11 cellular contexts compared by ENCODE assay signal in the genomic region with DNA sequence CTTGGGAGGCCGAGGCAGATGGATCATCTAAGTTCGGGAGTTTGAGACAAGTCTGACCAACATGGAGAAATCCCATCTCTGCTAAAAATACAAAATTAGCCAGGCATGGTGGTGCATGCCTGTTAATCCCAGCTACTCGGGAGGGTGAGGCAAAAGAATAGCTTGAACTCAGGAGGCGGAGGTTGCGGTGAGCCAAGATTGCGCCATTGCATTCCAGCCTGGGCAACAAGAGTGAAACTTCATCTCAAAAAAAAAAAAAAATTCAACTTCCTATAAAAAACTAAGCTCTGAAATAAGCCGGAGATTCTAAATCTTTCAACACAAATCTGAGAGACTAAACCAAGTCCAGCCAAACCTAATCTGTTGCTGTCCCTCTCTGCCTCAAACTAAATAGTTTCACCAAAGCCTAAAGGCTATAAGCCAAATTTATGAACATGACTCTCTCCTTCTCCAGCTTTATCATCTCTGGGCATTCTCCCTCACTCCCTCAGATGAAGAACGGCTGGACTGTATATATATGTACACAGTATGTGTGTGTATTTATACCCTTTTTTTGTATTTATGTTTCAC. TPM values are rescaled to one million over a fixed set of nuclear protein-coding genes. Genes with fewer than 3 reads are reported as not detected.
DNase-seq lines count a peak whose midpoint lies in the region; ATAC-seq, FAIRE-seq and TF ChIP-seq lines count a peak whose summit lies in the region.
"Had no signal": no experiment of that assay in that cellular context is flagged by ENCODE, and none has a peak within 500 bp of the region (broad histone marks: within the 10 kb centered on the region; RNA-seq: fewer than 3 reads in every experiment).

No MANE protein-coding gene starts in this region.

- H3K4me3 Mint-ChIP-seq in activated naive CD8-positive, alpha-beta T cell: peak overlapping the region; percentile 20
- no peak overlapping the region for H3K4me3 Mint-ChIP-seq in activated naive CD8-positive, alpha-beta T cell treated with anti-CD3 and anti-CD28 coated beads, Interleukin-2, amount 50 U/mL, for 24 hours
- H3K4me3 Mint-ChIP-seq: stimulated activated memory B cell treated with anti-CD40 and anti-IgM and Interleukin-4, amounts not matched to agents 10 μg/mL and 1 μg/mL and 100 μg/mL, for 72 hours had no signal

- peaks cover 12% of the 10 kb centered on the region for H3K36me3 Mint-ChIP-seq in activated naive CD8-positive, alpha-beta T cell
- peaks cover 40% of the 10 kb centered on the region for H3K36me3 Mint-ChIP-seq in activated naive CD8-positive, alpha-beta T cell treated with anti-CD3 and anti-CD28 coated beads, Interleukin-2, amount 50 U/mL, for 24 hours (ENCODE audit: low read depth)

- WGBS in spleen, 5 donors: 64 to 85% (median 76%) methylated on average over 8 of the region's 8 CpGs

- peaks cover 21 to 85% (median 59%) of the 10 kb centered on the region in 6 donors for H3K4me1 ChIP-seq in spleen
- peaks cover 4 to 9% of the 10 kb centered on the region in 2 donors for H3K4me1 ChIP-seq in kidney (ENCODE audit: control insufficient read depth in 1 of 2, insufficient read depth in 1 of 2, low read depth in 1 of 2, low read length in 2 of 2)

- ATAC-seq in activated naive CD8-positive, alpha-beta T cell treated with anti-CD3 and anti-CD28 coated beads, Interleukin-2, amount 50 U/mL, for 24 hours: no peak
- ATAC-seq: stimulated activated memory B cell treated with anti-CD40 and anti-IgM and Interleukin-4, amounts not matched to agents 10 μg/mL and 1 μg/mL and 100 μg/mL, for 72 hours had no signal

- H3K9me3 ChIP-seq in spleen: no peaks in the 10 kb centered on the region
- no peaks in the 10 kb centered on the region for H3K9me3 ChIP-seq in kidney (ENCODE audit: control insufficient read depth in 1 of 2, low read length in 2 of 2)

- intact Hi-C loops in spleen (cut with DNase I; ENCODE audit: low total_unique reads) (no loop called here), kidney (cut with DNase I) (no loop called here)

- H3K27ac ChIP-seq in spleen (peak overlapping the region in 6 of 8 donors; percentile 4 to 72 (median 48)), kidney (ENCODE audit: low read depth in 2 of 2, low read length in 2 of 2) (no peak overlapping the region)

- H3K36me3 ChIP-seq in spleen (peaks cover 0 to 18% (median under 1%) of the 10 kb centered on the region in 6 donors), kidney (ENCODE audit: control insufficient read depth in 1 of 2, insufficient read depth in 2 of 2, low read length in 2 of 2) (peaks cover 0 to under 1% of the 10 kb centered on the region in 2 donors)

- no peak for TF ChIP-seq CTCF in choroid plexus epithelial cell (conservative IDR thresholded peaks at IDR 0.05; ENCODE audit: low read depth, low read length)
- TF ChIP-seq CTCF in spleen (IDR thresholded peaks at IDR 0.05 in 8 of 11, conservative IDR thresholded peaks at IDR 0.05 in 3 of 11): no peak
- no peak for TF ChIP-seq CTCF in kidney (IDR thresholded peaks at IDR 0.05; ENCODE audit: borderline replicate concordance, extremely low read depth, insufficient read depth)

- H3K27me3 ChIP-seq in spleen (replicated peaks in 1 of 7): no peaks in the 10 kb centered on the region

- peaks cover 58% of the 10 kb centered on the region for H3K4me1 Mint-ChIP-seq in activated naive CD8-positive, alpha-beta T cell (ENCODE audit: low read depth)
- peaks cover 67% of the 10 kb centered on the region for H3K4me1 Mint-ChIP-seq in activated naive CD8-positive, alpha-beta T cell treated with anti-CD3 and anti-CD28 coated beads, Interleukin-2, amount 50 U/mL, for 24 hours

- peak overlapping the region; percentile 64 for H3K27ac Mint-ChIP-seq in activated naive CD8-positive, alpha-beta T cell
- H3K27ac Mint-ChIP-seq in activated naive CD8-positive, alpha-beta T cell treated with anti-CD3 and anti-CD28 coated beads, Interleukin-2, amount 50 U/mL, for 24 hours: no peak overlapping the region
- H3K27ac Mint-ChIP-seq: stimulated activated memory B cell treated with anti-CD40 and anti-IgM and Interleukin-4, amounts not matched to agents 10 μg/mL and 1 μg/mL and 100 μg/mL, for 72 hours had no signal

- H3K9me3 Mint-ChIP-seq in activated naive CD8-positive, alpha-beta T cell (ENCODE audit: low read depth): no peaks in the 10 kb centered on the region
- no peaks in the 10 kb centered on the region for H3K9me3 Mint-ChIP-seq in activated naive CD8-positive, alpha-beta T cell treated with anti-CD3 and anti-CD28 coated beads, Interleukin-2, amount 50 U/mL, for 24 hours
- H3K9me3 Mint-ChIP-seq: stimulated activated memory B cell treated with anti-CD40 and anti-IgM and Interleukin-4, amounts not matched to agents 10 μg/mL and 1 μg/mL and 100 μg/mL, for 72 hours had no signal

- DNase-seq in activated naive CD8-positive, alpha-beta T cell treated with anti-CD3 and anti-CD28 coated beads, Interleukin-2, amount 50 U/mL, for 24 hours: no peak
- DNase-seq in MV-4-11 (lab: John Stamatoyannopoulos, UW) (peak; percentile 93), choroid plexus epithelial cell (ENCODE audit: low read depth) (peak; percentile 35), spleen (no peak), hypothalamus (lab: John Stamatoyannopoulos, UW) (no peak), kidney (no peak), retina (no peak)
- DNase-seq: mesenchymal stem cell, nucleus accumbens had no signal

- no peaks in the 10 kb centered on the region for H3K27me3 Mint-ChIP-seq in activated naive CD8-positive, alpha-beta T cell
- H3K27me3 Mint-ChIP-seq in activated naive CD8-positive, alpha-beta T cell treated with anti-CD3 and anti-CD28 coated beads, Interleukin-2, amount 50 U/mL, for 24 hours: no peaks in the 10 kb centered on the region
- H3K27me3 Mint-ChIP-seq: stimulated activated memory B cell treated with anti-CD40 and anti-IgM and Interleukin-4, amounts not matched to agents 10 μg/mL and 1 μg/mL and 100 μg/mL, for 72 hours had no signal

- H3K9ac ChIP-seq in kidney (ENCODE audit: low read length in 2 of 2): no peak overlapping the region

- no peak for TF ChIP-seq POLR2A in spleen (IDR thresholded peaks at IDR 0.05)

- H3K4me3 ChIP-seq in choroid plexus epithelial cell (ENCODE audit: low read depth, low read length) (no peak overlapping the region), spleen (no peak overlapping the region), kidney (ENCODE audit: low read length in 2 of 2) (no peak overlapping the region)

- FAIRE-seq in kidney (lab: Jason Lieb, UNC): no peak

RNA-seq across cellular contexts. Expression of gene CLNS1A, which starts 3.7 kb away (rescaled TPM):
- total RNA-seq in spleen: 10 to 100 TPM; 66.2 to 94.4 (median 81.3) TPM
- polyA plus RNA-seq in spleen: 100 to 1,000 TPM in 2 of 3 donors, 10 to 100 TPM in 1; 74.0 to 111 (median 107) TPM
- 79.3 TPM for total RNA-seq in kidney
- polyA plus RNA-seq in kidney (ENCODE audit: insufficient read depth, low read depth, low replicate concordance): 74.4 TPM

RNA-seq across cellular contexts. Expression of gene AQP11, which starts 44.2 kb away (rescaled TPM):
- total RNA-seq in spleen (under 1 TPM; 0.21 to 0.74 (median 0.33) TPM), kidney (1.4 TPM)
- polyA plus RNA-seq in spleen (under 1 TPM; 0.11 to 0.19 (median 0.17) TPM), kidney (ENCODE audit: insufficient read depth, low read depth, low replicate concordance) (3.8 TPM)

Comparison
In these comparisons a context has a peak if more than half of its experiments do, and no peak if none do; other contexts are left out.
1. DNase-seq: peak in MV-4-11 (single experiment) and choroid plexus epithelial cell (single experiment); none in activated naive CD8-positive, alpha-beta T cell treated with anti-CD3 and anti-CD28 coated beads, Interleukin-2, amount 50 U/mL, for 24 hours (single experiment), spleen (single experiment), hypothalamus (0 of 51), kidney (single experiment) and retina (single experiment).
2. H3K27ac ChIP-seq: peak in spleen (6 of 8); none in kidney (0 of 2).